Comparison of ENCODE assay signal across 8 cellular contexts in genomic region chr4:89438102-89438831, GRCh38.
DNase-seq lines count a peak whose midpoint lies in the region; ATAC-seq and TF ChIP-seq lines count a peak whose summit lies in the region.

No MANE protein-coding gene starts in this region.

- no peak overlapping the region for H3K4me3 Mint-ChIP-seq in type B pancreatic cell

- H3K9me3 ChIP-seq in WERI-Rb-1 (ENCODE audit: severe bottlenecking) (no peaks in the 10 kb centered on the region), colonic mucosa (no peaks in the 10 kb centered on the region)

- peaks cover 3% of the 10 kb centered on the region for H3K27me3 Mint-ChIP-seq in type B pancreatic cell

- H3K4me3 ChIP-seq in WERI-Rb-1 (ENCODE audit: low read depth, low read length), result no peak overlapping the region
- H3K4me3 ChIP-seq in colonic mucosa, result no peak overlapping the region

- H3K36me3 ChIP-seq in WERI-Rb-1 (no peaks in the 10 kb centered on the region), colonic mucosa (no peaks in the 10 kb centered on the region)

- no peaks in the 10 kb centered on the region for H3K36me3 Mint-ChIP-seq in type B pancreatic cell

- H3K27me3 ChIP-seq in WERI-Rb-1 (ENCODE audit: insufficient read depth, low read depth, severe bottlenecking) (no peaks in the 10 kb centered on the region), colonic mucosa (no peaks in the 10 kb centered on the region)

- TF ChIP-seq CTCF in WERI-Rb-1 (IDR thresholded peaks at IDR 0.05; ENCODE audit: low read depth, low read length) (peak; percentile 36), colonic mucosa (IDR thresholded peaks at IDR 0.05) (peak; percentile 32), type B pancreatic cell (conservative IDR thresholded peaks at IDR 0.05) (peak; percentile 60)

- peak; percentile 55 for ATAC-seq in GM21786 (IDR thresholded peaks at IDR 0.05; ENCODE audit: unreplicated experiment)

- in situ Hi-C loops in G401 (cut with HindIII; ENCODE audit: low sequenced_read_pairs), result no loop called here

- no peak overlapping the region for H3K27ac Mint-ChIP-seq in type B pancreatic cell

- no peaks in the 10 kb centered on the region for H3K4me1 ChIP-seq in colonic mucosa

- H3K4me1 Mint-ChIP-seq in type B pancreatic cell (ENCODE audit: unreplicated experiment), result no peaks in the 10 kb centered on the region

- H3K9me3 Mint-ChIP-seq in type B pancreatic cell, result no peaks in the 10 kb centered on the region

- DNase-seq in G401 (ENCODE audit: low spot score) (peak; percentile 35), LoVo (ENCODE audit: low spot score) (peak; percentile 22), WERI-Rb-1 (peak; percentile 56), colonic mucosa (peak; percentile 44), myocyte (ENCODE audit: low read depth) (peak; percentile 59), type B pancreatic cell (ENCODE audit: extremely low spot score, unreplicated experiment) (no peak), mesenteric fat pad (ENCODE audit: low spot score) (no peak)

- no peak overlapping the region for H3K27ac ChIP-seq in WERI-Rb-1
- no peak overlapping the region for H3K27ac ChIP-seq in colonic mucosa

- no peak overlapping the region for H3K9ac ChIP-seq in colonic mucosa (ENCODE audit: low read depth in 2 of 2, low read length in 2 of 2)

- intact Hi-C loops in colonic mucosa (cut with DNase I), result no loop called here

Comparison
In these comparisons a context has a peak if more than half of its experiments do, and no peak if none do; other contexts are left out.
1. DNase-seq: peak in G401 (single experiment), LoVo (single experiment), WERI-Rb-1 (single experiment), colonic mucosa (single experiment) and myocyte (single experiment); none in type B pancreatic cell (single experiment) and mesenteric fat pad (single experiment).
2. Peak in every context shown above with its lines, with median percentiles within 50 percentile points of each other: CTCF ChIP-seq.